Comparison of ENCODE assay signal across 19 cellular contexts in the genomic region with DNA sequence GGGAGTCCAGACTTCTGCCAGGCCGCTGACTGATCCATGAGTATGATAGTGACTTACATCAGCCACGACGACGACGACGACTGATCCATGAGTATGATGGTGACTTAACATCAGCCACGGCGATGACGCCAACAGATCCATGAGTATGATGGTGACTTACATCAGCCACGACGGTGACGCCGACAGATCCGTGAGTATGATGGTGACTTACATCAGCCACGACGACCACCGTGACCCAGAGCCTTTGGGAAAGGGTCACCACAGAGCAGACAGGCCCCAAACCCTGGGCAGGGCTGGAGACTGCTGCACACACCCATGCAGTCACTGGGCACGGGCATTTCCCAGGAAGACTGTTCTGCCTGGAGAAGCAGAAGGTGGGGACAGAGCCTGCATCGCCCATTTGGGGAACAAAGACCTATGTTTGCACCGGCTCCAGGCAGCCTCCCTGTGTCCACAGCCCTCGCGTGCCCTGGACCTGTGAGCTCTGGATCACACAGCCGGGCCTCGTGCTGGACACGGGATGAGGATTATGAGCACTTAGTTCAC.
DNase-seq lines count a peak whose midpoint lies in the region; ATAC-seq, FAIRE-seq and TF ChIP-seq lines count a peak whose summit lies in the region.
"Had no signal": no experiment of that assay in that cellular context is flagged by ENCODE, and none has a peak within 500 bp of the region (broad histone marks: within the 10 kb centered on the region; RNA-seq: fewer than 3 reads in every experiment).

No MANE protein-coding gene starts in this region.

- no peaks in the 10 kb centered on the region for H3K4me1 Mint-ChIP-seq in HFFc6 (ENCODE audit: low read depth)
- H3K4me1 Mint-ChIP-seq: CD14-positive monocyte had no signal

- 48% methylated on average over 25 of the region's 25 CpGs for WGBS in GM12878 (ENCODE audit: insufficient coverage, insufficient replicate concordance, low lambda C conversion rate, missing lambda C conversion rate)

- H4K20me1 ChIP-seq in GM12878 (ENCODE audit: control insufficient read depth, insufficient read depth), result no peaks in the 10 kb centered on the region

- RAD21 ChIA-PET in GM12878 (lab: Charles Lee; ENCODE audit: unreplicated experiment), result no interaction called here

- H3K36me3 Mint-ChIP-seq in HFFc6 (ENCODE audit: low read depth), result peaks cover 16% of the 10 kb centered on the region
- H3K36me3 Mint-ChIP-seq: CD14-positive monocyte had no signal

- no TSS peak for BruUV-seq in GM12878 (replicated peaks; lab: Mats Ljungman, UMichigan)

- CTCF ChIA-PET in GM12878 (lab: Yijun Ruan, JAX), result no interaction called here

- no peak overlapping the region for H2AFZ ChIP-seq in GM12878 (ENCODE audit: control insufficient read depth, low read depth, low read length)
- H2AFZ ChIP-seq: GM23338 had no signal

- no peaks in the 10 kb centered on the region for H3K27me3 ChIP-seq in H7 (ENCODE audit: control insufficient read depth, insufficient read depth, low read length)
- no peaks in the 10 kb centered on the region for H3K27me3 ChIP-seq in GM12878 (replicated peaks in 1 of 2; ENCODE audit: control insufficient read depth in 2 of 2, insufficient read depth in 2 of 2, low read length in 1 of 2)

- ATAC-seq in GM12878, result no peak
- ATAC-seq in sciatic nerve, result no peak
- ATAC-seq: GM23338, PC-3 had no signal

- no peak for TF ChIP-seq POLR2A in GM12878 (IDR thresholded peaks at IDR 0.05; ENCODE audit: low read depth, low read length)

- H3K4me3 ChIP-seq in H7 (ENCODE audit: insufficient read depth, low read depth, low read length) (no peak overlapping the region), GM12878 (no peak overlapping the region), kidney (ENCODE audit: low read length in 2 of 2) (no peak overlapping the region)
- H3K4me3 ChIP-seq: GM23338 had no signal

- H3K79me2 ChIP-seq in GM12878 (ENCODE audit: control insufficient read depth, insufficient read depth, low read length), result no peaks in the 10 kb centered on the region

- no peak for TF ChIP-seq CTCF in GM12878 (IDR thresholded peaks at IDR 0.05 in 2 of 3, conservative IDR thresholded peaks at IDR 0.05 in 1 of 3; ENCODE audit: control insufficient read depth in 2 of 3, extremely low read depth in 1 of 3, insufficient read depth in 1 of 3, low read depth in 3 of 3, low read length in 3 of 3)
- TF ChIP-seq CTCF in kidney (IDR thresholded peaks at IDR 0.05; ENCODE audit: borderline replicate concordance, extremely low read depth, insufficient read depth), result no peak
- no peak for TF ChIP-seq CTCF in HFFc6 (IDR thresholded peaks at IDR 0.05)

- H3K9me3 ChIP-seq in GM12878 (replicated peaks; ENCODE audit: control insufficient read depth, insufficient read depth, low read length) (no peaks in the 10 kb centered on the region; the same call in 2 of the 3 replicates), kidney (ENCODE audit: control insufficient read depth in 1 of 2, low read length in 2 of 2) (no peaks in the 10 kb centered on the region)

- H3K4me1 ChIP-seq in GM12878 (ENCODE audit: control insufficient read depth, insufficient read depth, low read length) (no peaks in the 10 kb centered on the region), kidney (ENCODE audit: control insufficient read depth in 1 of 2, insufficient read depth in 1 of 2, low read depth in 1 of 2, low read length in 2 of 2) (no peaks in the 10 kb centered on the region)

- no peak overlapping the region for H3K4me3 Mint-ChIP-seq in HFFc6
- H3K4me3 Mint-ChIP-seq: CD14-positive monocyte, GM23338 had no signal

- TF ChIP-seq EP300 in GM12878 (IDR thresholded peaks at IDR 0.05; ENCODE audit: borderline replicate concordance in 1 of 2, control insufficient read depth in 1 of 2, low read depth in 2 of 2, low read length in 2 of 2), result no peak

- H3K27ac Mint-ChIP-seq in HFFc6, result no peak overlapping the region
- H3K27ac Mint-ChIP-seq: GM23338 had no signal

- peaks cover 63% of the 10 kb centered on the region for H3K9me3 Mint-ChIP-seq in HFFc6
- H3K9me3 Mint-ChIP-seq: GM23338 had no signal

- FAIRE-seq in GM12878 (lab: Jason Lieb, UNC), result no peak
- FAIRE-seq in kidney (lab: Jason Lieb, UNC), result no peak
- FAIRE-seq: GM12892 had no signal

- DNase-seq in H7 (peak; percentile 35), GM12878 (ENCODE audit: low read depth, low spot score) (no peak), kidney (peak; percentile 59), sciatic nerve (ENCODE audit: low spot score) (peak; percentile 35), amniotic stem cell (lab: John Stamatoyannopoulos, UW) (no peak), SHP77 (lab: John Stamatoyannopoulos, UW) (no peak), HFFc6 (no peak)
- no peak for DNase-seq in activated CD4-positive, CD25-positive, alpha-beta regulatory T cell treated with anti-CD3 and anti-CD28 coated beads, Interleukin-2, amount 50 U/mL, for 72 hours
- DNase-seq: DMS 273 treated with DMSO at 0.1 percent for 48 hours, GF-D8, KG1, NCI-H1436, NCI-H2029 treated with DMSO at 0.1 percent for 48 hours, NCI-H2171 treated with DMSO at 0.1 percent for 48 hours, NCI-H774, PC-3 had no signal

- H3K27ac ChIP-seq in GM12878 (ENCODE audit: control insufficient read depth, insufficient read depth) (no peak overlapping the region), kidney (ENCODE audit: low read depth in 2 of 2, low read length in 2 of 2) (no peak overlapping the region)

- TF ChIP-seq RAD21 in GM12878 (IDR thresholded peaks at IDR 0.05; ENCODE audit: insufficient read depth, low read depth, low read length), result no peak

- peaks cover 2% of the 10 kb centered on the region; the same call in 1 of the 2 replicates for H3K27me3 Mint-ChIP-seq in HFFc6 (ENCODE audit: insufficient read depth)

- POLR2A ChIA-PET in GM12878 (lab: Charles Lee), result no interaction called here

- H3K36me3 ChIP-seq in H7 (replicated peaks; ENCODE audit: control insufficient read depth, insufficient read depth, low read length), result no peaks in the 10 kb centered on the region
- no peaks in the 10 kb centered on the region for H3K36me3 ChIP-seq in GM12878 (ENCODE audit: control insufficient read depth in 2 of 2, insufficient read depth in 2 of 2, low read length in 1 of 2)
- H3K36me3 ChIP-seq in kidney (ENCODE audit: control insufficient read depth in 1 of 2, insufficient read depth in 2 of 2, low read length in 2 of 2), result no peaks in the 10 kb centered on the region

- intact Hi-C loops in GM12878 (cut with micrococcal nuclease; ENCODE audit: unreplicated experiment) (no loop called here), kidney (cut with DNase I) (no loop called here), sciatic nerve (cut with DNase I) (no loop called here)

- H3K9ac ChIP-seq in GM12878 (ENCODE audit: control insufficient read depth, insufficient read depth, low read length) (no peak overlapping the region), kidney (ENCODE audit: low read length in 2 of 2) (no peak overlapping the region)

- in situ Hi-C loops in GM12878 (cut with MboI), result no loop called here

- SMC1A ChIA-PET in GM12878 (lab: Charles Lee; ENCODE audit: uncharacterized antibody, unreplicated experiment), result no interaction called here

- H3K4me2 ChIP-seq in GM12878 (ENCODE audit: control insufficient read depth, insufficient read depth), result no peak overlapping the region
- H3K4me2 ChIP-seq: GM23338 had no signal

TF ChIP-seq in GM12878, 131 proteins besides CTCF, POLR2A, EP300 and RAD21:
- 0 out of 2 replicates have a peak, but pooled peaks have one; percentile 10 for TF ChIP-seq TCF3 (IDR thresholded peaks at IDR 0.05; ENCODE audit: borderline replicate concordance, insufficient read depth, low read depth, low read length)
- TF ChIP-seq HCFC1 (IDR thresholded peaks at IDR 0.05; ENCODE audit: low read length), result no peak
- TF ChIP-seq, protein P1, sequence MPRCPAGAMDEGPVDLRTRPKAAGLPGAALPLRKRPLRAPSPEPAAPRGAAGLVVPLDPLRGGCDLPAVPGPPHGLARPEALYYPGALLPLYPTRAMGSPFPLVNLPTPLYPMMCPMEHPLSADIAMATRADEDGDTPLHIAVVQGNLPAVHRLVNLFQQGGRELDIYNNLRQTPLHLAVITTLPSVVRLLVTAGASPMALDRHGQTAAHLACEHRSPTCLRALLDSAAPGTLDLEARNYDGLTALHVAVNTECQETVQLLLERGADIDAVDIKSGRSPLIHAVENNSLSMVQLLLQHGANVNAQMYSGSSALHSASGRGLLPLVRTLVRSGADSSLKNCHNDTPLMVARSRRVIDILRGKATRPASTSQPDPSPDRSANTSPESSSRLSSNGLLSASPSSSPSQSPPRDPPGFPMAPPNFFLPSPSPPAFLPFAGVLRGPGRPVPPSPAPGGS (IDR thresholded peaks at IDR 0.05; ENCODE audit: borderline replicate concordance, insufficient read depth, low read depth, low read length, poor library complexity, severe bottlenecking), result peak; percentile 68

Comparison
In these comparisons a context has a peak if more than half of its experiments do, and no peak if none do; other contexts are left out.
1. DNase-seq: peak in H7 (single experiment), kidney (single experiment) and sciatic nerve (single experiment); none in GM12878 (single experiment), activated CD4-positive, CD25-positive, alpha-beta regulatory T cell treated with anti-CD3 and anti-CD28 coated beads, Interleukin-2, amount 50 U/mL, for 72 hours (single experiment), amniotic stem cell (single experiment), SHP77 (0 of 2) and HFFc6 (single experiment).